ENCODE assay signal across 7 cellular contexts in the genomic region with DNA sequence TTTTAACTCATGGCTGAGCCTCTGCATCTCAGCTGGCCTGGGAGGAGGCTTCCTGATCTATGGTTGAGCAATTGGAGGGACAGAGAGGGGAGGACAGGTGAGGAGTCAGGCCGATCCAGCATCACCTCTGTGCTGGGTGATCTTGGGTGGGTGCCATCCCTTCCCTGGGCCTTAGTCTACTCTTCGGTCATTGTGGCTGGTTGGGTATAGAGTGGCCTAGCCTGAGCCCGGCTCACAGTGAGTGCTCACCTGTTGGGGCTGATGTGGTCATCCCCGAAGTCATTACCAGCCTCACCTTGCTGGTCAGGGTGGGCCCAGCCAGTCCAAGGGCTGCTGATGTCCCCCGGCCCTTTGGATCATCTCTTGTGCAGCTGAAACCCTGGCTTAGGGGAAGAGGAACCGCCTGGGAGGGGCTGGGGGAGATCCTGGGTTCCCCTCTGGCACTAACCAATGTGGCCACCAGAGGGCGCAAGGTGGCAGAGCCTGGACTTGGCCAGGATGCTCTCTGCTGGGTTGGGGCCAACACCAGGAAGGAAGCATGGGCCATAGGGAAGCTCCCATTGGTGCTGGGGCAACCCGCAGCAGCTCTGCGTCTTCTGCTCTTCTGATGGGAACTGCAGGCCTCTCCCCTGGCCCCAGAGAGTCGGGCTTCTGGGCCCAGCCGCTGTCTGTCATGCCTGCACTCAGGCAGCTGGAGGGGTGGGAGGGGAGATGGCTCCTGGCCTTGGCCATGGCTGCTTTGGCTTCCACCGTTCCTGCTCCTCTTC. TPM values are rescaled to one million over a fixed set of nuclear protein-coding genes. Genes with fewer than 3 reads are reported as not detected.
DNase-seq lines count a peak whose midpoint lies in the region; FAIRE-seq and TF ChIP-seq lines count a peak whose summit lies in the region.

No MANE protein-coding gene starts in this region.

- TF ChIP-seq CTCF in epithelial cell of proximal tubule (conservative IDR thresholded peaks at IDR 0.05; ENCODE audit: low read depth, low read length) = peak; percentile 93

- DNase-seq in GM12891 (ENCODE audit: insufficient read length, low spot score) = peak; percentile 86
- DNase-seq in HUDEP-2 (lab: John Stamatoyannopoulos, UW; ENCODE audit: unreplicated experiment in 76 of 76) = peak in 63 of 76 experiments; percentile 14 to 80 (median 59)
- DNase-seq in OCI-M2 (lab: John Stamatoyannopoulos, UW; ENCODE audit: unreplicated experiment) = peak; percentile 24
- peak; percentile 82 for DNase-seq in activated CD8-positive, alpha-beta memory T cell treated with anti-CD3 and anti-CD28 coated beads, Interleukin-2, amount 50 U/mL, for 4 hours
- DNase-seq in epithelial cell of proximal tubule (ENCODE audit: low read depth) = no peak
- DNase-seq in myocyte (ENCODE audit: low read depth) = peak; percentile 77
- peak; percentile 52 to 55 for DNase-seq in stimulated activated CD8-positive, alpha-beta memory T cell treated with anti-CD3 and anti-CD28 coated beads, Interleukin-7, amount 100 ng/mL, for 4 hours (ENCODE audit: low read depth in 2 of 2)

- no peak for TF ChIP-seq POLR2A in GM12891 (IDR thresholded peaks at IDR 0.05; ENCODE audit: low read depth, low read length)

- H3K4me3 ChIP-seq in epithelial cell of proximal tubule (ENCODE audit: low read depth, low read length) = no peak overlapping the region

- peak; percentile 91 for FAIRE-seq in GM12891 (lab: Jason Lieb, UNC)

TF ChIP-seq in GM12891, 5 proteins besides CTCF, POLR2A, EP300 and RAD21:
- peak; percentile 59 for TF ChIP-seq SPI1 (IDR thresholded peaks at IDR 0.05; ENCODE audit: low read depth, low read length)
- TF ChIP-seq POU2F2 (IDR thresholded peaks at IDR 0.05; ENCODE audit: low read depth, low read length) = no peak

RNA-seq across cellular contexts. Expression of gene ODF2, which starts 17.3 kb away (rescaled TPM):
- 27.2 TPM for polyA plus RNA-seq in GM12891 (2012; ENCODE audit: low read depth, missing spikeins)
- 32.6 and 38.2 TPM in 2 replicates for total RNA-seq in epithelial cell of proximal tubule
- 16.0 and 18.6 TPM in 2 replicates for total RNA-seq in myocyte
- 21.3 TPM for polyA plus RNA-seq in myocyte (2012)

RNA-seq across cellular contexts. Expression of gene CERCAM, which starts 17.9 kb away (rescaled TPM):
- polyA plus RNA-seq in GM12891 (2012; ENCODE audit: low read depth, missing spikeins) = 3.7 TPM
- total RNA-seq in epithelial cell of proximal tubule (49.1 and 55.7 TPM in 2 replicates), myocyte (43.6 and 52.0 TPM in 2 replicates)
- 232 TPM for polyA plus RNA-seq in myocyte (2012)
